Comparison of ENCODE assay signal across 8 cellular contexts in genomic region chr7:11163220-11163619, GRCh38.
"Had no signal": no experiment of that assay in that cellular context is flagged by ENCODE, and none has a peak within 500 bp of the region (broad histone marks: within the 10 kb centered on the region; RNA-seq: fewer than 3 reads in every experiment).

No MANE protein-coding gene starts in this region.

- ATAC-seq: GM23338, HCT116 had no signal

- H3K9me3 ChIP-seq: HAP-1 had no signal

- FAIRE-seq: H1, HTR-8/SVneo had no signal

- H3K36me3 ChIP-seq: HAP-1 had no signal

- DNase-seq: H7, HFFc6, KBM-7 had no signal

- H2AFZ ChIP-seq: GM23338 had no signal

- H3K4me1 ChIP-seq: HAP-1 had no signal

- H3K4me2 ChIP-seq: GM23338 had no signal

- H3K4me3 ChIP-seq: GM23338, HAP-1 had no signal
